ENCODE assay signal across 8 cellular contexts in genomic region chr5:34656001-34656699, GRCh38. TPM values are rescaled to one million over a fixed set of nuclear protein-coding genes. Genes with fewer than 3 reads are reported as not detected.
DNase-seq lines count a peak whose midpoint lies in the region; ATAC-seq and TF ChIP-seq lines count a peak whose summit lies in the region.

RAI14 (plus strand) TSS chr5:34656328; CDS start chr5:34686920, 30,592 bp downstream.

- H3K27ac ChIP-seq in Panc1 (ENCODE audit: low read length), result no peak within 1 kb of the TSS

- H3K4me1 Mint-ChIP-seq in osteocyte (ENCODE audit: unreplicated experiment), result peaks cover 49% of the 10 kb centered on the region

- peak; percentile 85 for ATAC-seq in Panc1
- ATAC-seq in left cardiac atrium, result peak; percentile 95 to 96
- ATAC-seq in HG03460 (IDR thresholded peaks at IDR 0.05; ENCODE audit: unreplicated experiment), result no peak

- peak within 1 kb of the TSS; percentile 89 for H3K27ac Mint-ChIP-seq in osteocyte (ENCODE audit: unreplicated experiment)

- H3K9me3 ChIP-seq in Panc1 (ENCODE audit: control insufficient read depth, insufficient read depth, low read depth, low read length), result no peaks in the 10 kb centered on the region

- in situ Hi-C loops in Panc1 (cut with HindIII; ENCODE audit: low pct_unique_long_range_greater_than_20kb, low sequenced_read_pairs), result no loop called here
- in situ Hi-C loops in astrocyte of the cerebellum (cut with HindIII; ENCODE audit: low sequenced_read_pairs), result no loop called here

- H3K4me3 ChIP-seq in BJ (ENCODE audit: low read depth, low read length) (peak within 1 kb of the TSS; percentile 93), Panc1 (ENCODE audit: low read depth in 2 of 2, low read length in 2 of 2) (peak within 1 kb of the TSS; percentile 56 to 76), astrocyte of the cerebellum (ENCODE audit: low read depth, low read length) (peak within 1 kb of the TSS; percentile 91)

- no TSS peak for BruUV-seq in Panc1 (replicated peaks; lab: Mats Ljungman, UMichigan)

- peaks cover 2% of the 10 kb centered on the region for H3K36me3 Mint-ChIP-seq in osteocyte (ENCODE audit: unreplicated experiment)

- POLR2A ChIA-PET in BJ (lab: Charles Lee) (interaction anchor here (0.6 to 1.0 kb wide), 2 partner anchors 21 to 34 kb away, joined by 3 to 14 read pairs; no protein-coding TSS in a partner anchor), Panc1 (lab: Charles Lee) (no interaction called here)

- no peaks in the 10 kb centered on the region for H3K9me3 Mint-ChIP-seq in osteocyte (ENCODE audit: unreplicated experiment)

- intact Hi-C loops in Panc1 (cut with micrococcal nuclease; ENCODE audit: unreplicated experiment) (loop anchor here (10.0 kb wide), 1 partner anchor 239 kb away; no protein-coding TSS in a partner anchor), left cardiac atrium (cut with DNase I) (loop anchor here in 1 of 2 donors (5.0 to 10.0 kb wide), 3 partner anchors 131 to 241 kb away; partner anchors contain the start of gene TTC23L)

- DNase-seq in BJ (ENCODE audit: low read depth), result peak; percentile 33
- DNase-seq in HCEC 1CT, result peak; percentile 88
- no peak for DNase-seq in Panc1 (ENCODE audit: low read depth, low spot score)
- peak; percentile 63 for DNase-seq in astrocyte of the cerebellum (ENCODE audit: low read depth)
- peak; percentile 88 for DNase-seq in left cardiac atrium
- peak; percentile 91 for DNase-seq in osteocyte (ENCODE audit: extremely low spot score, unreplicated experiment)
- no peak for DNase-seq in SHP77 treated with DMSO at 0.1 percent for 48 hours (lab: John Stamatoyannopoulos, UW)

- H3K27me3 ChIP-seq in BJ (ENCODE audit: control insufficient read depth, insufficient read depth, low read length) (no peaks in the 10 kb centered on the region), Panc1 (ENCODE audit: control insufficient read depth, insufficient read depth, low read length) (peaks cover 24% of the 10 kb centered on the region)

- no peaks in the 10 kb centered on the region for H3K27me3 Mint-ChIP-seq in osteocyte (ENCODE audit: unreplicated experiment)

- H3K4me1 ChIP-seq in Panc1 (ENCODE audit: control insufficient read depth, insufficient read depth, low read length), result peaks cover 8% of the 10 kb centered on the region; the same call in 1 of the 2 replicates

- peak within 1 kb of the TSS; percentile 89 for H3K4me3 Mint-ChIP-seq in osteocyte (ENCODE audit: unreplicated experiment)

- H3K36me3 ChIP-seq in BJ (ENCODE audit: control insufficient read depth, insufficient read depth, low read length), result peaks cover 2% of the 10 kb centered on the region; the same call in 1 of the 2 replicates
- no peaks in the 10 kb centered on the region; the same call in 1 of the 2 replicates for H3K36me3 ChIP-seq in Panc1 (ENCODE audit: control insufficient read depth, insufficient read depth, low read length)

- TF ChIP-seq CTCF in BJ (IDR thresholded peaks at IDR 0.05; ENCODE audit: insufficient read depth, low read depth, low read length) (no peak), Panc1 (IDR thresholded peaks at IDR 0.05) (peak; percentile 40), astrocyte of the cerebellum (IDR thresholded peaks at IDR 0.05; ENCODE audit: low read depth, low read length, missing control alignments) (no peak), osteocyte (IDR thresholded peaks at IDR 0.05) (no peak)

- CTCF ChIA-PET in BJ (lab: Yijun Ruan, JAX), result interaction anchor here (0.9 to 2.4 kb wide), 6 partner anchors 23 to 134 kb away, joined by 3 to 8 read pairs (median 4); no protein-coding TSS in a partner anchor
- CTCF ChIA-PET in Panc1 (lab: Charles Lee), result no interaction called here

RNA-seq across cellular contexts. Expression of gene RAI14, which starts in this region (rescaled TPM):
- 116 and 183 TPM in 2 replicates for polyA plus RNA-seq in BJ (2011; rRNA removed)
- 179 and 210 TPM in 2 replicates for polyA minus RNA-seq in BJ (2011; rRNA and poly(A)+ RNA removed)
- total RNA-seq in Panc1 (2021; ENCODE audit: unreplicated experiment) (18.5 TPM), left cardiac atrium (10 to 100 TPM; 14.2 to 26.3 TPM), osteocyte (130 and 138 TPM in 2 replicates)
- 6.9 TPM for polyA plus RNA-seq in Panc1 (2012; ENCODE audit: insufficient read length)

Comparison
In these comparisons a context has a peak if more than half of its experiments do, and no peak if none do; other contexts are left out.
1. DNase-seq: peak in BJ (single experiment), HCEC 1CT (single experiment), astrocyte of the cerebellum (single experiment), left cardiac atrium (single experiment) and osteocyte (single experiment); none in Panc1 (single experiment) and SHP77 treated with DMSO at 0.1 percent for 48 hours (single experiment).
2. Peak in every context shown above with its lines, with median percentiles within 50 percentile points of each other: H3K4me3 ChIP-seq.